22 cellular contexts compared by ENCODE assay signal in genomic region chr12:79423560-79423959, GRCh38.
DNase-seq lines count a peak whose midpoint lies in the region; ATAC-seq, FAIRE-seq and TF ChIP-seq lines count a peak whose summit lies in the region.
"Had no signal": no experiment of that assay in that cellular context is flagged by ENCODE, and none has a peak within 500 bp of the region (broad histone marks: within the 10 kb centered on the region; RNA-seq: fewer than 3 reads in every experiment).

No MANE protein-coding gene starts in this region.

- H3K9me3 Mint-ChIP-seq in mesothelial cell of epicardium: no peaks in the 10 kb centered on the region
- H3K9me3 Mint-ChIP-seq: activated naive CD4-positive, alpha-beta T cell treated with anti-CD3 and anti-CD28 coated beads, Interleukin-2, amount 10 ng/mL, durations not matched to agents 7 days and 5 days had no signal

- H4K5ac ChIP-seq in IMR-90 (ENCODE audit: low read depth, low read length): peak overlapping the region; percentile 67; the same call in 1 of the 2 replicates

- H3K9me3 ChIP-seq in IMR-90 (ENCODE audit: control insufficient read depth, insufficient read depth, low read length) (no peaks in the 10 kb centered on the region), K562 (replicated peaks; ENCODE audit: control insufficient read depth, insufficient read depth, low read depth, low read length) (no peaks in the 10 kb centered on the region), thyroid gland (no peaks in the 10 kb centered on the region), left ventricle myocardium inferior (replicated peaks) (no peaks in the 10 kb centered on the region)
- H3K9me3 ChIP-seq: neutrophil, right atrium auricular region had no signal

- peak overlapping the region; percentile 92 for H2BK120ac ChIP-seq in IMR-90 (ENCODE audit: low read depth, low read length)

- H3K4me1 ChIP-seq in IMR-90 (ENCODE audit: control insufficient read depth, insufficient read depth, low read length) (peaks cover 22% of the 10 kb centered on the region; the same call in 1 of the 2 replicates), K562 (replicated peaks in 1 of 2; ENCODE audit: control insufficient read depth in 2 of 2, insufficient read depth in 2 of 2, low read length in 2 of 2) (no peaks in the 10 kb centered on the region), thyroid gland (peaks cover 23 to 41% of the 10 kb centered on the region in 2 donors), left ventricle myocardium inferior (peaks cover 7% of the 10 kb centered on the region)
- H3K4me1 ChIP-seq: right atrium auricular region had no signal

- H4K8ac ChIP-seq in IMR-90 (ENCODE audit: low read depth in 2 of 2, low read length in 2 of 2): peak overlapping the region; percentile 51 to 72; a peak in 3 of 4 replicates

- CTCF ChIA-PET in IMR-90 (lab: Yijun Ruan, JAX) (interaction anchor here (1.0 to 1.2 kb wide), 2 partner anchors 20 to 137 kb away, joined by 3 read pairs; no protein-coding TSS in a partner anchor), K562 (lab: Yijun Ruan, JAX; ENCODE audit: low intra/inter-chr PET ratio) (no interaction called here)

- H3K27ac ChIP-seq in IMR-90 (ENCODE audit: insufficient read depth, low read length): no peak overlapping the region
- no peak overlapping the region for H3K27ac ChIP-seq in K562 (ENCODE audit: extremely low read depth, low read depth, low read length)
- peak overlapping the region in 2 of 3 donors; percentile 51 to 61 for H3K27ac ChIP-seq in thyroid gland
- no peak overlapping the region for H3K27ac ChIP-seq in left ventricle myocardium inferior (replicated peaks)
- H3K27ac ChIP-seq: HL-60, KMS-11, neutrophil, right atrium auricular region had no signal

- H3K4me3 Mint-ChIP-seq in mesothelial cell of epicardium: no peak overlapping the region
- H3K4me3 Mint-ChIP-seq: activated naive CD4-positive, alpha-beta T cell treated with anti-CD3 and anti-CD28 coated beads, Interleukin-2, amount 10 ng/mL, durations not matched to agents 7 days and 5 days; B cell had no signal

- no peaks in the 10 kb centered on the region for H4K20me1 ChIP-seq in IMR-90 (ENCODE audit: insufficient read depth, low read length)
- H4K20me1 ChIP-seq in K562 (replicated peaks; ENCODE audit: control insufficient read depth, insufficient read depth, low read length): no peaks in the 10 kb centered on the region

- POLR2A ChIA-PET in IMR-90 (lab: Charles Lee; ENCODE audit: unreplicated experiment): no interaction called here
- POLR2A ChIA-PET in K562 (lab: Yijun Ruan, JAX): no interaction called here

- TF ChIP-seq EP300 in K562 (IDR thresholded peaks at IDR 0.05; ENCODE audit: low read length): no peak

- intact Hi-C loops in IMR-90 (cut with micrococcal nuclease) (loop anchor here (5.0 to 10.0 kb wide), 3 partner anchors 509 to 849 kb away; no protein-coding TSS in a partner anchor), K562 (cut with micrococcal nuclease) (no loop called here), thyroid gland (cut with DNase I) (loop anchor here (10.0 kb wide), 1 partner anchor 761 kb away; no protein-coding TSS in a partner anchor), left ventricle myocardium inferior (cut with micrococcal nuclease) (no loop called here)

- H3K36me3 Mint-ChIP-seq in mesothelial cell of epicardium: no peaks in the 10 kb centered on the region
- H3K36me3 Mint-ChIP-seq: activated naive CD4-positive, alpha-beta T cell treated with anti-CD3 and anti-CD28 coated beads, Interleukin-2, amount 10 ng/mL, durations not matched to agents 7 days and 5 days had no signal

- peak overlapping the region; percentile 87 for H3K27ac Mint-ChIP-seq in mesothelial cell of epicardium
- H3K27ac Mint-ChIP-seq: activated naive CD4-positive, alpha-beta T cell treated with anti-CD3 and anti-CD28 coated beads, Interleukin-2, amount 10 ng/mL, durations not matched to agents 7 days and 5 days; B cell had no signal

- DNase-seq in IMR-90: no peak
- no peak for DNase-seq in K562 (ENCODE audit: extremely low read depth in 1 of 4, low spot score in 3 of 4)
- DNase-seq in mesothelial cell of epicardium (ENCODE audit: low spot score in 2 of 2, unreplicated experiment in 2 of 2): no peak
- no peak for DNase-seq in thyroid gland
- no peak for DNase-seq in stimulated activated CD4-positive, alpha-beta T cell treated with anti-CD3 and anti-CD28 coated beads, Interleukin-2, amount 100 ng/mL, for 48 hours
- no peak for DNase-seq in left ventricle myocardium inferior
- DNase-seq in stimulated activated CD4-positive, alpha-beta T cell treated with anti-CD3 and anti-CD28 coated beads, Interleukin-12 subunit alpha, Interleukin-12 subunit beta, amount 100 ng/mL, for 4 hours: no peak
- DNase-seq: activated naive CD4-positive, alpha-beta T cell treated with anti-CD3 and anti-CD28 coated beads, Interleukin-2, amount 10 ng/mL, durations not matched to agents 7 days and 5 days; activated T-cell treated with anti-CD3 and anti-CD28 coated beads for 4 hours; effector memory CD4-positive, alpha-beta T cell; islet precursor cell; NCI-H1048; NCI-H526 treated with DMSO at 0.1 percent for 48 hours; OCI-M1; stimulated activated CD4-positive, alpha-beta T cell treated with anti-CD3 and anti-CD28 coated beads, Interleukin-1b, Interleukin-23, amount 100 ng/mL, for 48 hours had no signal

- H3K23ac ChIP-seq in IMR-90 (ENCODE audit: low read depth, low read length): peak overlapping the region; percentile 67

- H3K79me1 ChIP-seq in IMR-90 (ENCODE audit: low read depth in 1 of 2, low read length in 2 of 2): peaks cover 0 to 6% of the 10 kb centered on the region in 2 experiments; a peak in 1 of 4 replicates

- H3K4me3 ChIP-seq in IMR-90 (ENCODE audit: insufficient read depth, low read depth, low read length) (no peak overlapping the region), K562 (no peak overlapping the region), thyroid gland (replicated peaks in 1 of 3) (no peak overlapping the region), left ventricle myocardium inferior (no peak overlapping the region)
- H3K4me3 ChIP-seq: right atrium auricular region had no signal

- WGBS in IMR-90 (ENCODE audit: extremely low coverage in 2 of 2, insufficient read length in 1 of 2), 2 experiments: no CpG with 5 or more reads among the region's 3 CpGs
- WGBS in K562 (ENCODE audit: insufficient coverage, low coverage, missing lambda C conversion rate): 0% methylated on average over 3 of the region's 3 CpGs
- WGBS in thyroid gland, 2 donors: 94 to 97% methylated on average over 3 of the region's 3 CpGs

- H3K4me2 ChIP-seq in IMR-90 (ENCODE audit: low read depth, low read length) (no peak overlapping the region), K562 (ENCODE audit: insufficient read depth, low read length) (no peak overlapping the region)
- H3K4me2 ChIP-seq: KMS-11 had no signal

- no peaks in the 10 kb centered on the region for H3K79me2 ChIP-seq in K562 (ENCODE audit: control insufficient read depth, insufficient read depth, low read length)

- H3K36me3 ChIP-seq in IMR-90 (ENCODE audit: control insufficient read depth, insufficient read depth, low read length): no peaks in the 10 kb centered on the region
- H3K36me3 ChIP-seq in K562 (ENCODE audit: control insufficient read depth, insufficient read depth, low read length): no peaks in the 10 kb centered on the region
- H3K36me3 ChIP-seq in thyroid gland: no peaks in the 10 kb centered on the region
- no peaks in the 10 kb centered on the region for H3K36me3 ChIP-seq in left ventricle myocardium inferior
- H3K36me3 ChIP-seq: neutrophil, right atrium auricular region had no signal

- H3K18ac ChIP-seq in IMR-90 (ENCODE audit: low read depth, low read length): peak overlapping the region; percentile 93; the same call in 1 of the 2 replicates

- H2BK20ac ChIP-seq in IMR-90 (ENCODE audit: low read depth, low read length): peak overlapping the region; percentile 97

- ATAC-seq in IMR-90 (ENCODE audit: low read depth) (no peak), K562 (no peak), GM18868 (IDR thresholded peaks at IDR 0.05; ENCODE audit: unreplicated experiment) (no peak)

- peak overlapping the region; percentile 73 for H3K4ac ChIP-seq in IMR-90 (ENCODE audit: low read depth, low read length)

- H3K9me1 ChIP-seq in IMR-90 (ENCODE audit: insufficient read depth, low read length) (peaks cover 5% of the 10 kb centered on the region; the same call in 1 of the 2 replicates), K562 (ENCODE audit: control insufficient read depth, insufficient read depth, low read length) (no peaks in the 10 kb centered on the region)

- peaks cover 71% of the 10 kb centered on the region for H3K4me1 Mint-ChIP-seq in mesothelial cell of epicardium
- H3K4me1 Mint-ChIP-seq: activated naive CD4-positive, alpha-beta T cell treated with anti-CD3 and anti-CD28 coated beads, Interleukin-2, amount 10 ng/mL, durations not matched to agents 7 days and 5 days; B cell had no signal

- H2AK9ac ChIP-seq in IMR-90 (replicated peaks; ENCODE audit: low read depth, low read length, poor library complexity): no peak overlapping the region

- H3K27me3 ChIP-seq in IMR-90 (ENCODE audit: control insufficient read depth, insufficient read depth, low read length) (no peaks in the 10 kb centered on the region), K562 (ENCODE audit: control insufficient read depth in 2 of 2, insufficient read depth in 2 of 2, low read length in 2 of 2) (no peaks in the 10 kb centered on the region), thyroid gland (no peaks in the 10 kb centered on the region), left ventricle myocardium inferior (ENCODE audit: low read depth) (no peaks in the 10 kb centered on the region)
- H3K27me3 ChIP-seq: neutrophil, right atrium auricular region had no signal

- in situ Hi-C loops in IMR-90 (cut with MboI; ENCODE audit: low sequenced_read_pairs) (loop anchor here (5.0 to 25.0 kb wide), 4 partner anchors 264 to 1514 kb away; partner anchors contain the start of genes LIN7A and PPP1R12A), K562 (cut with MboI) (no loop called here)

- H3K27me3 Mint-ChIP-seq in mesothelial cell of epicardium (ENCODE audit: low read depth): no peaks in the 10 kb centered on the region
- H3K27me3 Mint-ChIP-seq: activated naive CD4-positive, alpha-beta T cell treated with anti-CD3 and anti-CD28 coated beads, Interleukin-2, amount 10 ng/mL, durations not matched to agents 7 days and 5 days; B cell had no signal

- peak overlapping the region; percentile 67; the same call in 1 of the 2 replicates for H4K91ac ChIP-seq in IMR-90 (ENCODE audit: insufficient read depth, low read depth, low read length)

- FAIRE-seq in K562 (lab: Jason Lieb, UNC): no peak
- FAIRE-seq: bronchial epithelial cell had no signal

- peak overlapping the region; percentile 52 for H2BK5ac ChIP-seq in IMR-90 (ENCODE audit: low read depth, low read length, poor library complexity, severe bottlenecking)

- TF ChIP-seq CTCF in IMR-90 (conservative IDR thresholded peaks at IDR 0.05; ENCODE audit: low read depth, low read length) (no peak), K562 (IDR thresholded peaks at IDR 0.05 in 2 of 3, conservative IDR thresholded peaks at IDR 0.05 in 1 of 3; ENCODE audit: insufficient read depth in 2 of 3, low read depth in 1 of 3, low read length in 3 of 3) (no peak), mesothelial cell of epicardium (IDR thresholded peaks at IDR 0.05; ENCODE audit: unreplicated experiment) (no peak), thyroid gland (IDR thresholded peaks at IDR 0.05) (no peak), left ventricle myocardium inferior (IDR thresholded peaks at IDR 0.05; ENCODE audit: borderline replicate concordance) (no peak)

- H3K9ac ChIP-seq in IMR-90 (ENCODE audit: low read depth, low read length) (no peak overlapping the region; the same call in 1 of the 2 replicates), K562 (ENCODE audit: insufficient read depth in 1 of 2, low read depth in 2 of 2, low read length in 2 of 2) (no peak overlapping the region)
- H3K9ac ChIP-seq: KMS-11 had no signal

- H2BK15ac ChIP-seq in IMR-90 (ENCODE audit: low read depth, low read length): peak overlapping the region; percentile 67

- H3K14ac ChIP-seq in IMR-90 (replicated peaks; ENCODE audit: low read depth, low read length): peak overlapping the region; percentile 51; the same call in 1 of the 2 replicates

- H3K56ac ChIP-seq in IMR-90 (ENCODE audit: extremely low read depth, insufficient read depth, low read length): peak overlapping the region; percentile 23; the same call in 1 of the 2 replicates

- BruUV-seq in IMR-90 (replicated peaks; lab: Mats Ljungman, UMichigan): no TSS peak
- no TSS peak for BruUV-seq in K562 (replicated peaks; lab: Mats Ljungman, UMichigan)

- TF ChIP-seq POLR2A in IMR-90 (IDR thresholded peaks at IDR 0.05; ENCODE audit: low read depth, low read length) (no peak), K562 (conservative IDR thresholded peaks at IDR 0.05) (no peak), thyroid gland (IDR thresholded peaks at IDR 0.05) (no peak)

- TF ChIP-seq RAD21 in IMR-90 (IDR thresholded peaks at IDR 0.05; ENCODE audit: low read length) (no peak), K562 (CRISPR knock-in tag; conservative IDR thresholded peaks at IDR 0.05 in 1 of 2, IDR thresholded peaks at IDR 0.05 in 1 of 2) (no peak)

- H2AFZ ChIP-seq in IMR-90 (replicated peaks; ENCODE audit: low read length, poor library complexity): no peak overlapping the region
- H2AFZ ChIP-seq in K562 (ENCODE audit: low read depth, low read length): no peak overlapping the region

- H2AK5ac ChIP-seq in IMR-90 (ENCODE audit: low read depth, low read length): peak overlapping the region; percentile 68; the same call in 1 of the 2 replicates

- dilution Hi-C loops in IMR-90 (cut with HindIII; ENCODE audit: low sequenced_read_pairs, unreplicated experiment): no loop called here

Comparison
In these comparisons a context has a peak if more than half of its experiments do, and no peak if none do; other contexts are left out.
1. H3K27ac ChIP-seq: peak in thyroid gland (2 of 3); none in IMR-90 (single experiment), K562 (single experiment) and left ventricle myocardium inferior (single experiment).
2. intact Hi-C loops: an anchor here in IMR-90 (5.0 to 10.0 kb wide) and thyroid gland (10.0 kb wide); none called in K562 and left ventricle myocardium inferior.